ENCODE assay signal across 13 cellular contexts in the genomic region with DNA sequence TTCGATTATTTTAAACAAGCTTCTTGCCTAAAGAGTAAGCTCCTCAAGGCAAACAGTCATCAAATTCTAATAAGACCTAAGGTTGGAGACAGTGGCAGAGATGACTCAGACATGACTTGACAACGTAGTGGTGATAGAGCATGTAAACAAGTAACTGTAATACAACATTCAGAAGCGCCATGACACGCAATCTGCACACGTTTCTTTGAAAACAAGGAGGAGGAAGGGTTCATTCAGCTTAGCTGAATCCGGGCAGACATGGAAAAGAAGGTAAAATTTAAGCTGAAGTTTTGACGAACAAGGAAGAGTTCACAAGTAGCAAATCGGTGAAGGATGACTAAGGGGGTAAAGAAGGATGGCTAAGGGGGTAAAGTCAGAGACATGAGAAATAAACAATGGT.
DNase-seq lines count a peak whose midpoint lies in the region; ATAC-seq, FAIRE-seq and TF ChIP-seq lines count a peak whose summit lies in the region.
"Had no signal": no experiment of that assay in that cellular context is flagged by ENCODE, and none has a peak within 500 bp of the region (broad histone marks: within the 10 kb centered on the region; RNA-seq: fewer than 3 reads in every experiment).

No MANE protein-coding gene starts in this region.

- in situ Hi-C loops in Panc1 (cut with HindIII; ENCODE audit: low pct_unique_long_range_greater_than_20kb, low sequenced_read_pairs), result no loop called here

- no peaks in the 10 kb centered on the region for H3K9me3 ChIP-seq in breast epithelium
- no peaks in the 10 kb centered on the region for H3K9me3 ChIP-seq in Panc1 (ENCODE audit: control insufficient read depth, insufficient read depth, low read depth, low read length)

- CTCF ChIA-PET in MCF 10A (lab: Yijun Ruan, JAX), result interaction anchor here (0.6 to 3.5 kb wide), 17 partner anchors 11 to 1285 kb away, joined by 3 to 116 read pairs (median 3); no protein-coding TSS in a partner anchor
- CTCF ChIA-PET in Panc1 (lab: Charles Lee), result interaction anchor here (0.7 kb wide), 1 partner anchor 129 kb away, joined by 7 read pairs; no protein-coding TSS in a partner anchor

- H3K27me3 ChIP-seq in breast epithelium (no peaks in the 10 kb centered on the region), Panc1 (ENCODE audit: control insufficient read depth, insufficient read depth, low read length) (peaks cover 7% of the 10 kb centered on the region; the same call in 1 of the 2 replicates)

- H3K4me3 ChIP-seq in breast epithelium (no peak overlapping the region), Panc1 (ENCODE audit: low read depth in 2 of 2, low read length in 2 of 2) (no peak overlapping the region), epithelial cell of esophagus (ENCODE audit: low read length) (no peak overlapping the region)

- peak; percentile 86 for DNase-seq in MCF 10A (ENCODE audit: unreplicated experiment)
- DNase-seq in breast epithelium (ENCODE audit: low spot score in 2 of 2), result no peak
- DNase-seq in Panc1 (ENCODE audit: low read depth, low spot score), result peak; percentile 84
- peak; percentile 97 for DNase-seq in epithelial cell of esophagus (ENCODE audit: low read depth)
- DNase-seq in urothelium cell line (ENCODE audit: low spot score), result peak; percentile 31
- DNase-seq in activated naive CD4-positive, alpha-beta T cell treated with anti-CD3 and anti-CD28 coated beads, Interleukin-2, amount 50 U/mL, for 72 hours (ENCODE audit: low spot score in 2 of 2), result no peak
- no peak for DNase-seq in stimulated activated CD4-positive, alpha-beta T cell treated with anti-CD3 and anti-CD28 coated beads, Interleukin-4, amount 100 ng/mL, for 4 hours
- DNase-seq: activated CD4-positive, alpha-beta T cell treated with anti-CD3 and anti-CD28 coated beads, Interleukin-2, amount 10 ng/mL, durations not matched to agents 24 days and 14 days; activated gamma-delta T cell; cortex of kidney; posterior cingulate gyrus had no signal

- TF ChIP-seq CTCF in MCF 10A (IDR thresholded peaks at IDR 0.05; ENCODE audit: unreplicated experiment) (no peak), breast epithelium (IDR thresholded peaks at IDR 0.05) (no peak), Panc1 (IDR thresholded peaks at IDR 0.05) (no peak), epithelial cell of esophagus (IDR thresholded peaks at IDR 0.05; ENCODE audit: insufficient read depth, low read depth, low read length, missing control alignments) (no peak)

- no TSS peak for BruUV-seq in MCF 10A (replicated peaks; lab: Mats Ljungman, UMichigan)
- no TSS peak for BruUV-seq in Panc1 (replicated peaks; lab: Mats Ljungman, UMichigan)

- intact Hi-C loops in MCF 10A (cut with micrococcal nuclease) (no loop called here), breast epithelium (cut with DNase I; ENCODE audit: low total_unique reads) (no loop called here), Panc1 (cut with micrococcal nuclease; ENCODE audit: unreplicated experiment) (no loop called here)

- peak; percentile 77 for ATAC-seq in Panc1
- no peak for ATAC-seq in activated naive CD4-positive, alpha-beta T cell treated with anti-CD3 and anti-CD28 coated beads, Interleukin-2, amount 50 U/mL, for 72 hours
- no peak for ATAC-seq in GM21390 (IDR thresholded peaks at IDR 0.05; ENCODE audit: unreplicated experiment)

- no peaks in the 10 kb centered on the region for H3K4me1 ChIP-seq in breast epithelium
- no peaks in the 10 kb centered on the region for H3K4me1 ChIP-seq in Panc1 (ENCODE audit: control insufficient read depth, insufficient read depth, low read length)

- no peaks in the 10 kb centered on the region for H3K36me3 ChIP-seq in breast epithelium
- H3K36me3 ChIP-seq in Panc1 (ENCODE audit: control insufficient read depth, insufficient read depth, low read length), result no peaks in the 10 kb centered on the region

- no peaks in the 10 kb centered on the region for H3K27me3 Mint-ChIP-seq in MCF 10A (ENCODE audit: insufficient read depth, unreplicated experiment)

- H3K27ac ChIP-seq in breast epithelium (no peak overlapping the region), Panc1 (ENCODE audit: low read length) (no peak overlapping the region)
- H3K27ac ChIP-seq: KMS-11 had no signal

- H3K27ac Mint-ChIP-seq in MCF 10A (ENCODE audit: low read depth, unreplicated experiment), result peak overlapping the region; percentile 46
- no peak overlapping the region for H3K27ac Mint-ChIP-seq in activated naive CD4-positive, alpha-beta T cell treated with anti-CD3 and anti-CD28 coated beads, Interleukin-2, amount 50 U/mL, for 72 hours
- H3K27ac Mint-ChIP-seq: activated CD4-positive, alpha-beta T cell treated with anti-CD3 and anti-CD28 coated beads, Interleukin-2, amount 10 ng/mL, durations not matched to agents 24 days and 14 days had no signal

- no peak for TF ChIP-seq POLR2A in breast epithelium (IDR thresholded peaks at IDR 0.05)

- POLR2A ChIA-PET in MCF 10A (lab: Yijun Ruan, JAX) (interaction anchor here (0.6 to 8.7 kb wide), 30 partner anchors 20 to 1276 kb away, joined by 3 to 148 read pairs (median 4); partner anchors contain the start of genes DDX10 and ZC3H12C), Panc1 (lab: Charles Lee) (no interaction called here)

- no peak for FAIRE-seq in urothelium cell line (lab: Jason Lieb, UNC)

- peaks cover 15% of the 10 kb centered on the region for H3K4me1 Mint-ChIP-seq in MCF 10A (ENCODE audit: insufficient read depth, unreplicated experiment)

- H3K9me3 Mint-ChIP-seq in MCF 10A (ENCODE audit: unreplicated experiment), result no peaks in the 10 kb centered on the region
- H3K9me3 Mint-ChIP-seq in activated naive CD4-positive, alpha-beta T cell treated with anti-CD3 and anti-CD28 coated beads, Interleukin-2, amount 50 U/mL, for 72 hours, result no peaks in the 10 kb centered on the region
- H3K9me3 Mint-ChIP-seq: activated CD4-positive, alpha-beta T cell treated with anti-CD3 and anti-CD28 coated beads, Interleukin-2, amount 10 ng/mL, durations not matched to agents 24 days and 14 days had no signal

- peaks cover under 1% of the 10 kb centered on the region for H3K36me3 Mint-ChIP-seq in MCF 10A (ENCODE audit: insufficient read depth, unreplicated experiment)
- H3K36me3 Mint-ChIP-seq in activated naive CD4-positive, alpha-beta T cell treated with anti-CD3 and anti-CD28 coated beads, Interleukin-2, amount 50 U/mL, for 72 hours, result no peaks in the 10 kb centered on the region

- no peak overlapping the region for H3K4me3 Mint-ChIP-seq in MCF 10A (ENCODE audit: unreplicated experiment)
- H3K4me3 Mint-ChIP-seq: activated CD4-positive, alpha-beta T cell treated with anti-CD3 and anti-CD28 coated beads, Interleukin-2, amount 10 ng/mL, durations not matched to agents 24 days and 14 days had no signal

Comparison
In these comparisons a context has a peak if more than half of its experiments do, and no peak if none do; other contexts are left out.
1. DNase-seq: peak in MCF 10A (single experiment), Panc1 (single experiment), epithelial cell of esophagus (single experiment) and urothelium cell line (single experiment); none in breast epithelium (0 of 2), activated naive CD4-positive, alpha-beta T cell treated with anti-CD3 and anti-CD28 coated beads, Interleukin-2, amount 50 U/mL, for 72 hours (0 of 2) and stimulated activated CD4-positive, alpha-beta T cell treated with anti-CD3 and anti-CD28 coated beads, Interleukin-4, amount 100 ng/mL, for 4 hours (0 of 2).